Comparison of ENCODE assay signal across 8 cellular contexts in genomic region chr12:109053382-109054123, GRCh38. TPM values are rescaled to one million over a fixed set of nuclear protein-coding genes. Genes with fewer than 3 reads are reported as not detected.
DNase-seq lines count a peak whose midpoint lies in the region; ATAC-seq, FAIRE-seq and TF ChIP-seq lines count a peak whose summit lies in the region.

No MANE protein-coding gene starts in this region.

- H3K36me3 ChIP-seq in WERI-Rb-1 (no peaks in the 10 kb centered on the region), neutrophil (peaks cover 9% of the 10 kb centered on the region)

- H3K27me3 ChIP-seq in WERI-Rb-1 (ENCODE audit: insufficient read depth, low read depth, severe bottlenecking) (no peaks in the 10 kb centered on the region), neutrophil (no peaks in the 10 kb centered on the region)

- ATAC-seq in GM18861 (IDR thresholded peaks at IDR 0.05; ENCODE audit: unreplicated experiment), result peak; percentile 42
- ATAC-seq in HG03066 (IDR thresholded peaks at IDR 0.05; ENCODE audit: low read depth, unreplicated experiment), result peak; percentile 32

- H3K27ac ChIP-seq in WERI-Rb-1 (peak overlapping the region; percentile 76), neutrophil (peak overlapping the region; percentile 77)

- H3K4me3 ChIP-seq in WERI-Rb-1 (ENCODE audit: low read depth, low read length) (peak overlapping the region; percentile 92), epithelial cell of esophagus (ENCODE audit: low read length) (peak overlapping the region; percentile 79), neutrophil (ENCODE audit: low read depth in 1 of 2, low read length in 1 of 2) (peak overlapping the region; percentile 78 to 80)

- peaks cover 17 to 19% of the 10 kb centered on the region in 2 experiments for H3K4me1 ChIP-seq in neutrophil (ENCODE audit: control insufficient read depth in 1 of 2, insufficient read depth in 1 of 2, low read depth in 1 of 2, low read length in 1 of 2)

- H3K9me3 ChIP-seq in WERI-Rb-1 (ENCODE audit: severe bottlenecking) (no peaks in the 10 kb centered on the region), neutrophil (no peaks in the 10 kb centered on the region)

- TF ChIP-seq CTCF in WERI-Rb-1 (IDR thresholded peaks at IDR 0.05; ENCODE audit: low read depth, low read length) (no peak), epithelial cell of esophagus (IDR thresholded peaks at IDR 0.05; ENCODE audit: insufficient read depth, low read depth, low read length, missing control alignments) (no peak), neutrophil (IDR thresholded peaks at IDR 0.05) (no peak)

- FAIRE-seq in frontal cortex (lab: Jason Lieb, UNC), result no peak

- DNase-seq in WERI-Rb-1 (peak; percentile 71), epithelial cell of esophagus (ENCODE audit: low read depth) (no peak), epidermal melanocyte (ENCODE audit: insufficient read length, low spot score) (no peak), ecto neural progenitor cell (ENCODE audit: low spot score) (no peak), frontal cortex (ENCODE audit: low spot score in 2 of 2) (no peak)

RNA-seq across cellular contexts. Expression of gene USP30, which starts 1.2 kb away (rescaled TPM):
- total RNA-seq in frontal cortex, result 22.0 TPM

RNA-seq across cellular contexts. Expression of gene SVOP, which starts 32.7 kb away (rescaled TPM):
- 40.8 TPM for total RNA-seq in frontal cortex

RNA-seq across cellular contexts. Expression of gene ALKBH2, which starts 39.7 kb away (rescaled TPM):
- total RNA-seq in frontal cortex, result 31.4 TPM

RNA-seq across cellular contexts. Expression of gene UNG, which starts 43.8 kb away (rescaled TPM):
- 28.5 TPM for total RNA-seq in frontal cortex
